In genomic region chr6:25332165-25332564, GRCh38 we compare ENCODE assay signal across 1 cellular context.
TF ChIP-seq lines count a peak whose summit lies in the region.

No MANE protein-coding gene starts in this region.

TF ChIP-seq in GM23338, 12 proteins besides CTCF, POLR2A, EP300 and RAD21 (continued from another document):
- TF ChIP-seq ZNF462 (CRISPR knock-in tag; IDR thresholded peaks at IDR 0.05) (no peak), STAT1 (IDR thresholded peaks at IDR 0.05; ENCODE audit: unreplicated experiment) (no peak), ZNF114 (CRISPR knock-in tag; IDR thresholded peaks at IDR 0.05) (no peak), NANOG (IDR thresholded peaks at IDR 0.05; ENCODE audit: borderline replicate concordance) (no peak)
